In the genomic region with DNA sequence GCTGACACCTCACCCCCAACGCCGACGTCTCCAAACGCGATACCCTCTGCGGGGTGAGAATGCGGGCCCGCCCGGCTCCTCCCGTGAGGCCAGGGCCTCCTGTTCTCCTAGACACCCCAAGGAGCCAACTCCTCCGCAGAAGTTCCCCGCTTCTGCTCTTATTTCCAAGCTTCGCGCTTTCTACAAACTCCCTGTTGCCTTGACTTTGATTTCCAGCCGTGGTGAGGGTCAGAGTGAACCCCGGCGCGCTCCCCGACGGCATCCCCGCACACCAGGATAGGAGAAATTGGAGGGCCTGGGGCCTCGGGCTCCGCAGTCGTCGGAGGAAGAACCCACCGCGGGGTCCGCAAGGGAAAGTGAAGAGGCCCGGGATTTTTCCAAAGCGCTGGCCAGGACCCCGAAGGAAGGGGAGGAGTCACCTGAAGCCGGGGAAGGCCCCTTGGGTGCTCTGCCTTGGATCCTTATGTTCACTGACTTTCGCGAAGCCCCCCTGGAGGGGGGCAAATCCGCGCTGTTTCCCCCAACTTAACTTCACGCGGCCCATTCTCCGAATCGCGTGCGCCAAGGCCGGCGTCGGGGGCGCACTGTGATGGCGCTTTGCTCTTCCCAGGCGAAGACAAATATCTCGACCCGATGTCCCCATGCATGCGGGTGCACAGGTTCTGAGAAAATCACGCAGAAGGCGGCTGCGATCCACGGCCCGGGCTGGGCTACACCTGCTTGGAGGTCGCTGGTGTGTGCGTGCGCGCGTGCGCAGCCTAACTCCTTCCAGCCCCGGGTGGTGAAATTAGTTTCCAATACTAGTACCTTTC, we compare ENCODE assay signal across 14 cellular contexts. TPM values are rescaled to one million over a fixed set of nuclear protein-coding genes. Genes with fewer than 3 reads are reported as not detected.
A peak's percentile ranks its signal among the peaks of the same experiment; 100 is the strongest.
DNase-seq lines count a peak whose midpoint lies in the region; ATAC-seq and TF ChIP-seq lines count a peak whose summit lies in the region.
"Had no signal": no experiment of that assay in that cellular context is flagged by ENCODE, and none has a peak within 500 bp of the region (broad histone marks: within the 10 kb centered on the region; RNA-seq: fewer than 3 reads in every experiment).

No MANE protein-coding gene starts in this region.

- no peaks in the 10 kb centered on the region for H3K9me3 ChIP-seq in HEK293 (ENCODE audit: control insufficient read depth, insufficient read depth, low read depth, low read length)
- H3K9me3 ChIP-seq in ascending aorta = no peaks in the 10 kb centered on the region
- no peaks in the 10 kb centered on the region for H3K9me3 ChIP-seq in right atrium auricular region
- H3K9me3 ChIP-seq: psoas muscle had no signal

- POLR2A ChIA-PET in activated CD4-positive, alpha-beta T cell treated with anti-CD3 and anti-CD28 coated beads for 36 hours (lab: Charles Lee) = no interaction called here
- POLR2A ChIA-PET in HEK293 (lab: Yijun Ruan, JAX) = no interaction called here
- POLR2A ChIA-PET in activated B cell treated with CpG ODN at 0.5 μM for 24 hours (lab: Charles Lee) = no interaction called here

- H3K36me3 Mint-ChIP-seq in activated CD4-positive, alpha-beta T cell treated with anti-CD3 and anti-CD28 coated beads for 36 hours (ENCODE audit: low read depth) = peaks cover 1% of the 10 kb centered on the region
- H3K36me3 Mint-ChIP-seq in activated B cell treated with CpG ODN at 0.5 μM for 24 hours (ENCODE audit: low read depth) = no peaks in the 10 kb centered on the region
- no peaks in the 10 kb centered on the region for H3K36me3 Mint-ChIP-seq in nephron progenitor cell (ENCODE audit: low read depth)
- H3K36me3 Mint-ChIP-seq: stimulated activated memory B cell treated with anti-CD40 and anti-IgM and Interleukin-4, amounts not matched to agents 10 μg/mL and 1 μg/mL and 100 μg/mL, for 72 hours had no signal

- H3K27me3 ChIP-seq in ascending aorta = peaks cover 19% of the 10 kb centered on the region
- H3K27me3 ChIP-seq in right atrium auricular region = peaks cover 41 to 55% of the 10 kb centered on the region in 2 donors

- peaks cover 35% of the 10 kb centered on the region for H3K4me1 Mint-ChIP-seq in activated CD4-positive, alpha-beta T cell treated with anti-CD3 and anti-CD28 coated beads for 36 hours
- peaks cover 41% of the 10 kb centered on the region for H3K4me1 Mint-ChIP-seq in activated B cell treated with CpG ODN at 0.5 μM for 24 hours
- H3K4me1 Mint-ChIP-seq in nephron progenitor cell = peaks cover 14% of the 10 kb centered on the region

- CTCF ChIA-PET in activated CD4-positive, alpha-beta T cell treated with anti-CD3 and anti-CD28 coated beads for 36 hours (lab: Charles Lee) = no interaction called here
- CTCF ChIA-PET in HEK293 (lab: Yijun Ruan, JAX) = interaction anchor here (0.6 kb wide), 2 partner anchors 104 to 181 kb away, joined by 3 read pairs; no protein-coding TSS in a partner anchor
- CTCF ChIA-PET in activated B cell treated with CpG ODN at 0.5 μM for 24 hours (lab: Charles Lee) = no interaction called here

- peak overlapping the region; percentile 40 for H3K27ac Mint-ChIP-seq in activated CD4-positive, alpha-beta T cell treated with anti-CD3 and anti-CD28 coated beads for 36 hours
- no peak overlapping the region for H3K27ac Mint-ChIP-seq in activated B cell treated with CpG ODN at 0.5 μM for 24 hours
- H3K27ac Mint-ChIP-seq in nephron progenitor cell = no peak overlapping the region
- H3K27ac Mint-ChIP-seq: stimulated activated memory B cell treated with anti-CD40 and anti-IgM and Interleukin-4, amounts not matched to agents 10 μg/mL and 1 μg/mL and 100 μg/mL, for 72 hours had no signal

- H3K27me3 Mint-ChIP-seq in activated CD4-positive, alpha-beta T cell treated with anti-CD3 and anti-CD28 coated beads for 36 hours = peaks cover 62% of the 10 kb centered on the region
- H3K27me3 Mint-ChIP-seq in activated B cell treated with CpG ODN at 0.5 μM for 24 hours (peaks cover 56% of the 10 kb centered on the region), nephron progenitor cell (ENCODE audit: low read depth, poor library complexity) (peaks cover 89% of the 10 kb centered on the region)

- no peaks in the 10 kb centered on the region for H3K9me3 Mint-ChIP-seq in activated CD4-positive, alpha-beta T cell treated with anti-CD3 and anti-CD28 coated beads for 36 hours (ENCODE audit: low read depth)
- H3K9me3 Mint-ChIP-seq in activated B cell treated with CpG ODN at 0.5 μM for 24 hours = no peaks in the 10 kb centered on the region
- H3K9me3 Mint-ChIP-seq in nephron progenitor cell = no peaks in the 10 kb centered on the region
- H3K9me3 Mint-ChIP-seq: stimulated activated memory B cell treated with anti-CD40 and anti-IgM and Interleukin-4, amounts not matched to agents 10 μg/mL and 1 μg/mL and 100 μg/mL, for 72 hours had no signal

- ATAC-seq in activated CD4-positive, alpha-beta T cell treated with anti-CD3 and anti-CD28 coated beads for 36 hours = peak; percentile 28
- ATAC-seq in activated B cell treated with CpG ODN at 0.5 μM for 24 hours (ENCODE audit: low read depth) = no peak
- ATAC-seq in HG02840 (IDR thresholded peaks at IDR 0.05; ENCODE audit: low FRiP score, unreplicated experiment) = no peak
- ATAC-seq: SK-N-SH treated with all-trans-retinoic acid at 6 μM for 48 hours; stimulated activated memory B cell treated with anti-CD40 and anti-IgM and Interleukin-4, amounts not matched to agents 10 μg/mL and 1 μg/mL and 100 μg/mL, for 72 hours had no signal

- H3K4me3 Mint-ChIP-seq in activated CD4-positive, alpha-beta T cell treated with anti-CD3 and anti-CD28 coated beads for 36 hours = peak overlapping the region; percentile 51
- peak overlapping the region; percentile 15 for H3K4me3 Mint-ChIP-seq in activated B cell treated with CpG ODN at 0.5 μM for 24 hours
- no peak overlapping the region for H3K4me3 Mint-ChIP-seq in nephron progenitor cell
- H3K4me3 Mint-ChIP-seq: stimulated activated memory B cell treated with anti-CD40 and anti-IgM and Interleukin-4, amounts not matched to agents 10 μg/mL and 1 μg/mL and 100 μg/mL, for 72 hours had no signal

- H3K4me3 ChIP-seq in HEK293 (ENCODE audit: low read depth, low read length) (peak overlapping the region; percentile 7; the same call in 1 of the 2 replicates), ascending aorta (no peak overlapping the region), right atrium auricular region (no peak overlapping the region)
- H3K4me3 ChIP-seq: psoas muscle had no signal

- no peak for TF ChIP-seq CTCF in HEK293 (tag by site-specific recombination; IDR thresholded peaks at IDR 0.05)
- no peak for TF ChIP-seq CTCF in activated B cell treated with CpG ODN at 0.5 μM for 24 hours (IDR thresholded peaks at IDR 0.05)
- no peak for TF ChIP-seq CTCF in nephron progenitor cell (IDR thresholded peaks at IDR 0.05)
- no peak for TF ChIP-seq CTCF in ascending aorta (IDR thresholded peaks at IDR 0.05)
- TF ChIP-seq CTCF in right atrium auricular region (IDR thresholded peaks at IDR 0.05) = no peak

- H3K36me3 ChIP-seq in HEK293 (ENCODE audit: control insufficient read depth in 2 of 2, insufficient read depth in 1 of 2, low read length in 2 of 2) (no peaks in the 10 kb centered on the region), ascending aorta (no peaks in the 10 kb centered on the region), right atrium auricular region (no peaks in the 10 kb centered on the region)

- intact Hi-C loops in activated CD4-positive, alpha-beta T cell treated with anti-CD3 and anti-CD28 coated beads for 36 hours (cut with DNase I, micrococcal nuclease) = loop anchor here (2.0 to 10.0 kb wide), 11 partner anchors 48 to 1150 kb away; partner anchors contain the start of genes NKX2-2 (in 2 of the 2), LINC00237 (in 1 of the 2), NKX2-4 (in 1 of the 2) and RALGAPA2 (in 1 of the 2)
- intact Hi-C loops in activated B cell treated with CpG ODN at 0.5 μM for 24 hours (cut with micrococcal nuclease) (loop anchor here (2.0 to 5.0 kb wide), 3 partner anchors 736 to 1142 kb away; no protein-coding TSS in a partner anchor), ascending aorta (cut with DNase I) (loop anchor here (10.0 kb wide), 1 partner anchor 280 kb away; no protein-coding TSS in a partner anchor)

- no peak overlapping the region; the same call in 1 of the 2 replicates for H3K27ac ChIP-seq in HEK293 (ENCODE audit: extremely low read depth, low read depth, low read length)
- H3K27ac ChIP-seq in ascending aorta = no peak overlapping the region
- H3K27ac ChIP-seq in right atrium auricular region = no peak overlapping the region
- H3K27ac ChIP-seq: psoas muscle had no signal

- DNase-seq in activated CD4-positive, alpha-beta T cell treated with anti-CD3 and anti-CD28 coated beads for 36 hours = peak; percentile 62
- DNase-seq in activated CD4-positive, alpha-beta T cell treated with anti-CD3 and anti-CD28 coated beads, Interleukin-2, amount 50 U/mL, for 4 hours = no peak
- no peak for DNase-seq in activated B cell treated with CpG ODN at 0.5 μM for 24 hours
- DNase-seq in nephron progenitor cell = peak; percentile 16
- no peak for DNase-seq in ascending aorta (ENCODE audit: low spot score in 2 of 2)
- no peak for DNase-seq in right atrium auricular region (ENCODE audit: low spot score)
- DNase-seq: activated naive CD4-positive, alpha-beta T cell treated with Interleukin-2 at 50 U/mL for 16 hours; NK-92 treated with Interleukin-12 subunit alpha and Interleukin-12 subunit beta, amount 100 ng/mL, for 24 hours; psoas muscle had no signal

- H3K4me1 ChIP-seq in HEK293 (ENCODE audit: control insufficient read depth, insufficient read depth, low read length) (peaks cover 11% of the 10 kb centered on the region; the same call in 1 of the 2 replicates), ascending aorta (peaks cover 7 to 13% of the 10 kb centered on the region in 2 donors), right atrium auricular region (peaks cover 0 to 41% of the 10 kb centered on the region in 2 donors)

TF ChIP-seq in HEK293, 187 proteins besides CTCF, POLR2A, EP300 and RAD21:
- TF ChIP-seq ZNF830 (tag by site-specific recombination; IDR thresholded peaks at IDR 0.05; ENCODE audit: low read depth) (no peak), ZNF138 (tag by site-specific recombination; IDR thresholded peaks at IDR 0.05; ENCODE audit: borderline replicate concordance) (no peak), ZNF19 (tag by site-specific recombination; IDR thresholded peaks at IDR 0.05; ENCODE audit: low read depth) (no peak), ZNF561 (tag by site-specific recombination; IDR thresholded peaks at IDR 0.05; ENCODE audit: borderline replicate concordance) (no peak), ZNF837 (tag by site-specific recombination; IDR thresholded peaks at IDR 0.05) (no peak), ZNF48 (tag by site-specific recombination; IDR thresholded peaks at IDR 0.05) (no peak)
TF ChIP-seq in HEK293: peak in this region for 0.

RNA-seq across cellular contexts. Expression of gene INSM1, which starts 3.0 kb away (rescaled TPM):
- 1 to 10 TPM; 6.1 to 6.8 TPM for total RNA-seq in activated CD4-positive, alpha-beta T cell treated with anti-CD3 and anti-CD28 coated beads for 36 hours
- total RNA-seq in activated B cell treated with CpG ODN at 0.5 μM for 24 hours (not detected in 2 replicates), ascending aorta (not detected), right atrium auricular region (not detected)
- total RNA-seq: chondrocyte had no signal

Comparison
In these comparisons a context has a peak if more than half of its experiments do, and no peak if none do; other contexts are left out.
1. DNase-seq: peak in activated CD4-positive, alpha-beta T cell treated with anti-CD3 and anti-CD28 coated beads for 36 hours (single experiment) and nephron progenitor cell (single experiment); none in activated CD4-positive, alpha-beta T cell treated with anti-CD3 and anti-CD28 coated beads, Interleukin-2, amount 50 U/mL, for 4 hours (0 of 2), activated B cell treated with CpG ODN at 0.5 μM for 24 hours (single experiment), ascending aorta (0 of 2) and right atrium auricular region (single experiment).